ENCODE assay signal across 8 cellular contexts in genomic region chr1:37479255-37480124, GRCh38. TPM values are rescaled to one million over a fixed set of nuclear protein-coding genes. Genes with fewer than 3 reads are reported as not detected.
DNase-seq lines count a peak whose midpoint lies in the region; ATAC-seq and TF ChIP-seq lines count a peak whose summit lies in the region.

No MANE protein-coding gene starts in this region.

- H3K36me3 ChIP-seq in Caco-2 (ENCODE audit: control insufficient read depth, insufficient read depth, low read length) (no peaks in the 10 kb centered on the region; the same call in 1 of the 2 replicates), GM23338 (ENCODE audit: insufficient read depth) (no peaks in the 10 kb centered on the region), endodermal cell (ENCODE audit: control insufficient read depth, insufficient read depth, low read length) (peaks cover 25% of the 10 kb centered on the region), stomach smooth muscle (ENCODE audit: control insufficient read depth in 2 of 2, insufficient read depth in 2 of 2, low read length in 2 of 2) (peaks cover 40 to 43% of the 10 kb centered on the region in 2 donors)

- 88 to 94% methylated on average over 13 to 22 of the region's 22 CpGs for WGBS in endodermal cell (ENCODE audit: insufficient coverage in 1 of 2, insufficient read length in 1 of 2), 2 experiments

- no peaks in the 10 kb centered on the region; the same call in 1 of the 2 replicates for H4K20me1 ChIP-seq in GM23338 (replicated peaks; ENCODE audit: insufficient read depth)

- H3F3A ChIP-seq in GM23338 (replicated peaks; ENCODE audit: low read depth) = no peaks in the 10 kb centered on the region

- no peak overlapping the region; the same call in 1 of the 2 replicates for H3K4me2 ChIP-seq in GM23338

- no peak overlapping the region for H2AFZ ChIP-seq in GM23338

- H3K27me3 Mint-ChIP-seq in Caco-2 (ENCODE audit: insufficient read depth, unreplicated experiment) (no peaks in the 10 kb centered on the region), GM23338 (ENCODE audit: insufficient read depth, low read depth, poor library complexity) (peaks cover 12% of the 10 kb centered on the region), endodermal cell (ENCODE audit: insufficient read depth) (no peaks in the 10 kb centered on the region), natural killer cell (ENCODE audit: low read depth in 2 of 2) (no peaks in the 10 kb centered on the region)

- ATAC-seq in GM23338 = no peak
- peak; percentile 41 to 72 (median 50) for ATAC-seq in natural killer cell

- H3K9me3 ChIP-seq in Caco-2 (no peaks in the 10 kb centered on the region), endodermal cell (ENCODE audit: control insufficient read depth, low read length) (no peaks in the 10 kb centered on the region), stomach smooth muscle (ENCODE audit: control insufficient read depth in 2 of 2, low read length in 2 of 2) (no peaks in the 10 kb centered on the region)

- DNase-seq in Caco-2 (peak; percentile 68 to 85), GM23338 (ENCODE audit: low spot score) (no peak), NCI-H510A (lab: John Stamatoyannopoulos, UW) (peak; percentile 96), endodermal cell (no peak), natural killer cell (peak; percentile 81), OCI-M2 (lab: John Stamatoyannopoulos, UW; ENCODE audit: unreplicated experiment) (no peak)
- DNase-seq in activated CD8-positive, alpha-beta memory T cell treated with anti-CD3 and anti-CD28 coated beads for 24 hours = peak; percentile 94

- no peak overlapping the region for H3K27ac ChIP-seq in GM23338 (ENCODE audit: low read depth)
- H3K27ac ChIP-seq in endodermal cell (ENCODE audit: low read depth, low read length) = no peak overlapping the region
- peak overlapping the region; percentile 96 for H3K27ac ChIP-seq in stomach smooth muscle (ENCODE audit: low read length)

- no peak overlapping the region for H3K9ac ChIP-seq in endodermal cell (ENCODE audit: extremely low read depth, low read length, poor library complexity, severe bottlenecking)
- peak overlapping the region; percentile 85 for H3K9ac ChIP-seq in stomach smooth muscle (ENCODE audit: low read length in 2 of 2)

- no peaks in the 10 kb centered on the region for H3K9me3 Mint-ChIP-seq in Caco-2 (ENCODE audit: unreplicated experiment)
- no peaks in the 10 kb centered on the region for H3K9me3 Mint-ChIP-seq in GM23338
- no peaks in the 10 kb centered on the region for H3K9me3 Mint-ChIP-seq in endodermal cell
- H3K9me3 Mint-ChIP-seq in natural killer cell = no peaks in the 10 kb centered on the region

- H3K27ac Mint-ChIP-seq in Caco-2 (ENCODE audit: unreplicated experiment) (peak overlapping the region; percentile 53), GM23338 (peak overlapping the region; percentile 80), endodermal cell (peak overlapping the region; percentile 48), natural killer cell (peak overlapping the region; percentile 99 to 100)

- no TSS peak for BruUV-seq in Caco-2 (replicated peaks; lab: Mats Ljungman, UMichigan)

- TF ChIP-seq CTCF in Caco-2 (IDR thresholded peaks at IDR 0.05; ENCODE audit: insufficient read depth in 1 of 2, low read depth in 1 of 2, low read length in 1 of 2, severe bottlenecking in 1 of 2, unreplicated experiment in 1 of 2) (no peak), GM23338 (conservative IDR thresholded peaks at IDR 0.05; ENCODE audit: low read depth in 2 of 2) (no peak), endodermal cell (conservative IDR thresholded peaks at IDR 0.05) (no peak), natural killer cell (IDR thresholded peaks at IDR 0.05) (no peak)

- CTCF ChIA-PET in Caco-2 (lab: Charles Lee) = no interaction called here

- H3K4me3 ChIP-seq in Caco-2 (ENCODE audit: low read depth, low read length) (no peak overlapping the region), GM23338 (no peak overlapping the region), endodermal cell (ENCODE audit: low read length) (no peak overlapping the region), stomach smooth muscle (ENCODE audit: low read length in 2 of 2) (peak overlapping the region; percentile 70 to 74)

- H3K36me3 Mint-ChIP-seq in Caco-2 (ENCODE audit: insufficient read depth, unreplicated experiment) = peaks cover 24% of the 10 kb centered on the region
- H3K36me3 Mint-ChIP-seq in GM23338 (ENCODE audit: low read depth) = peaks cover 50% of the 10 kb centered on the region
- peaks cover 22% of the 10 kb centered on the region for H3K36me3 Mint-ChIP-seq in endodermal cell (ENCODE audit: low read depth)
- H3K36me3 Mint-ChIP-seq in natural killer cell = no peaks in the 10 kb centered on the region

- H3K27me3 ChIP-seq in Caco-2 (replicated peaks; ENCODE audit: control insufficient read depth, insufficient read depth, low read length) (no peaks in the 10 kb centered on the region), GM23338 (ENCODE audit: insufficient read depth) (no peaks in the 10 kb centered on the region), endodermal cell (ENCODE audit: control insufficient read depth, insufficient read depth, low read length, poor library complexity, severe bottlenecking) (no peaks in the 10 kb centered on the region), stomach smooth muscle (ENCODE audit: control insufficient read depth in 1 of 2, insufficient read depth in 2 of 2, low read length in 2 of 2) (no peaks in the 10 kb centered on the region)

- H3K9me2 ChIP-seq in GM23338 (ENCODE audit: insufficient read depth) = no peaks in the 10 kb centered on the region

- H3K79me2 ChIP-seq in GM23338 (replicated peaks; ENCODE audit: insufficient read depth) = peaks cover 29% of the 10 kb centered on the region

- POLR2A ChIA-PET in Caco-2 (lab: Charles Lee) = no interaction called here

- H3K4me1 ChIP-seq in Caco-2 (peaks cover 26% of the 10 kb centered on the region), GM23338 (ENCODE audit: insufficient read depth) (peaks cover 35% of the 10 kb centered on the region), endodermal cell (ENCODE audit: control insufficient read depth, insufficient read depth, low read length) (peaks cover 16% of the 10 kb centered on the region), stomach smooth muscle (ENCODE audit: control insufficient read depth, insufficient read depth, low read length) (peaks cover 59% of the 10 kb centered on the region)

- intact Hi-C loops in Caco-2 (cut with micrococcal nuclease; ENCODE audit: unreplicated experiment) = no loop called here
- intact Hi-C loops in natural killer cell (cut with micrococcal nuclease) = loop anchor here (2.0 to 10.0 kb wide), 4 partner anchors 35 to 1329 kb away; partner anchors contain the start of genes CDCA8, FHL3 and MEAF6

- H3K4me3 Mint-ChIP-seq in Caco-2 (ENCODE audit: unreplicated experiment) (peak overlapping the region; percentile 51), GM23338 (no peak overlapping the region), endodermal cell (no peak overlapping the region), natural killer cell (peak overlapping the region; percentile 95)

- H3K4me1 Mint-ChIP-seq in Caco-2 (ENCODE audit: low read depth, unreplicated experiment) (no peaks in the 10 kb centered on the region), GM23338 (peaks cover 42% of the 10 kb centered on the region), endodermal cell (peaks cover 19% of the 10 kb centered on the region), natural killer cell (peaks cover 63 to 81% of the 10 kb centered on the region in 2 donors)

TF ChIP-seq in GM23338, 12 proteins besides CTCF, POLR2A, EP300 and RAD21:
- TF ChIP-seq ETS1 (IDR thresholded peaks at IDR 0.05) (no peak), CREB1 (CRISPR knock-in tag; IDR thresholded peaks at IDR 0.05; ENCODE audit: low read depth) (no peak)

RNA-seq across cellular contexts. Expression of gene ZC3H12A, which starts 5.1 kb away (rescaled TPM):
- 4.7 and 4.9 TPM in 2 replicates for total RNA-seq in Caco-2 (2022)
- 7.0 and 9.3 TPM in 2 replicates for total RNA-seq in GM23338 (2014; rRNA removed; shearing (Covaris generic))
- polyA plus RNA-seq in GM23338 (2016; fragmentation: Nextera tagmentation; extraction: Ambion mirVana) = 7.3 and 9.0 TPM in 2 replicates
- 1 to 10 TPM; 5.5 to 5.8 TPM for total RNA-seq in endodermal cell
- 3.2 TPM for polyA plus RNA-seq in endodermal cell (2013, experiment 1 of 2)
- 2.4 TPM for polyA plus RNA-seq in endodermal cell (2013, experiment 2 of 2)
- 100 to 1,000 TPM; 219 to 366 (median 289) TPM for total RNA-seq in natural killer cell

RNA-seq across cellular contexts. Expression of gene MEAF6, which starts 35.1 kb away (rescaled TPM):
- total RNA-seq in Caco-2 (2022) = 36.8 and 38.3 TPM in 2 replicates
- total RNA-seq in GM23338 (2014; rRNA removed; shearing (Covaris generic)) = 58.9 and 64.5 TPM in 2 replicates
- polyA plus RNA-seq in GM23338 (2016; fragmentation: Nextera tagmentation; extraction: Ambion mirVana) = 53.5 and 60.1 TPM in 2 replicates
- total RNA-seq in endodermal cell = 10 to 100 TPM; 50.4 to 51.7 TPM
- polyA plus RNA-seq in endodermal cell (2013, experiment 1 of 2) = 79.9 TPM
- polyA plus RNA-seq in endodermal cell (2013, experiment 2 of 2) = 75.2 TPM
- total RNA-seq in natural killer cell = 10 to 100 TPM; 63.9 to 78.7 (median 69.0) TPM

Comparison
In these comparisons a context has a peak if more than half of its experiments do, and no peak if none do; other contexts are left out.
1. DNase-seq: peak in Caco-2 (2 of 2), NCI-H510A (single experiment), activated CD8-positive, alpha-beta memory T cell treated with anti-CD3 and anti-CD28 coated beads for 24 hours (single experiment) and natural killer cell (single experiment); none in GM23338 (single experiment), endodermal cell (single experiment) and OCI-M2 (single experiment).
2. H3K4me3 ChIP-seq: peak in stomach smooth muscle (2 of 2); none in Caco-2 (single experiment), GM23338 (single experiment) and endodermal cell (single experiment).
3. H3K27ac Mint-ChIP-seq: peak in every context shown above with its lines; median percentile 100 in natural killer cell; 80 in GM23338; 53 in Caco-2; 48 in endodermal cell.
4. H3K4me3 Mint-ChIP-seq: peak in Caco-2 (single experiment) and natural killer cell (single experiment); none in GM23338 (single experiment) and endodermal cell (single experiment).
5. RNA of gene ZC3H12A, which starts 5.1 kb away (total RNA-seq): 219 to 366 TPM in natural killer cell; 7.0 to 9.3 TPM in GM23338, 5.5 to 5.8 TPM in endodermal cell and 4.7 to 4.9 TPM in Caco-2; every median in the first group is over 10 times any median in the second.